ENCODE assay signal across 14 cellular contexts in the genomic region with DNA sequence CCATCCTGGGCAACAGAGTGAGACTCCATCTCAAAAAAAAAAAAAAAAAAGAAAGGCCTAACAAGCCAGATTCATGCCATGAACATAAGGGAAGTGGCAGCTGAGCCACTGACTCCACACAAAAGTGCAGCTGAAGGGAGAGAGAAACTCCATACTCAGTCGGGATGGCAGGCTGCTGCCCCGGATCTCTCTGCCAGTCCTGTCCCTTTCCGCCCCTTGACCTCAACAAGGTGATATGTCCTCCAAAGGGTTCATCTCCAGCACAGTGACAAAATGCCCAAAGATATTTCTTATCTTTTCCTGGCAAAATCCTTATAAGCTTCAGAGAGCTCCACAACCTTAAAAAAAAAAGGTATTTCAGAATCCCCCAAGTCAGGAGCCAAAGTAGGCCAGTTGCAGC. TPM values are rescaled to one million over a fixed set of nuclear protein-coding genes. Genes with fewer than 3 reads are reported as not detected.
DNase-seq lines count a peak whose midpoint lies in the region; ATAC-seq and TF ChIP-seq lines count a peak whose summit lies in the region.
"Had no signal": no experiment of that assay in that cellular context is flagged by ENCODE, and none has a peak within 500 bp of the region (broad histone marks: within the 10 kb centered on the region; RNA-seq: fewer than 3 reads in every experiment).

No MANE protein-coding gene starts in this region.

- no peak for DNase-seq in RWPE1 (ENCODE audit: low spot score)
- no peak for DNase-seq in left lobe of liver (ENCODE audit: low spot score)
- DNase-seq in WTC11 (ENCODE audit: low spot score), result no peak
- no peak for DNase-seq in HCEC 1CT
- DNase-seq: ACHN; C1 segment of cervical spinal cord; Calu3; CD4-positive, alpha-beta T cell; DMS 273 treated with DMSO at 0.1 percent for 48 hours; GM23248; H7 had no signal

- H3K27me3 Mint-ChIP-seq in dendritic cell treated with granulocyte-macrophage colony-stimulating factor and Interleukin-4, amounts not matched to agents 40 ng/mL and 50 ng/mL, for 4 days, result no peaks in the 10 kb centered on the region
- peaks cover 2% of the 10 kb centered on the region; the same call in 1 of the 2 replicates for H3K27me3 Mint-ChIP-seq in WTC11 (ENCODE audit: low read depth)
- H3K27me3 Mint-ChIP-seq: CD4-positive, alpha-beta T cell had no signal

- no peaks in the 10 kb centered on the region for H3K9me3 ChIP-seq in subcutaneous abdominal adipose tissue (ENCODE audit: control insufficient read depth in 5 of 5, low read length in 5 of 5)

- peak overlapping the region; percentile 52 for H3K27ac Mint-ChIP-seq in dendritic cell treated with granulocyte-macrophage colony-stimulating factor and Interleukin-4, amounts not matched to agents 40 ng/mL and 50 ng/mL, for 4 days
- H3K27ac Mint-ChIP-seq in WTC11, result no peak overlapping the region
- H3K27ac Mint-ChIP-seq: CD4-positive, alpha-beta T cell had no signal

- H3K27ac ChIP-seq in RWPE1 (peak overlapping the region; percentile 4; the same call in 1 of the 2 replicates), subcutaneous abdominal adipose tissue (ENCODE audit: low read depth, low read length) (peak overlapping the region; percentile 32)
- H3K27ac ChIP-seq: GM23248 had no signal

- no peak overlapping the region for H3K4me3 ChIP-seq in subcutaneous abdominal adipose tissue (ENCODE audit: low read depth in 1 of 5, low read length in 5 of 5)
- H3K4me3 ChIP-seq: GM23248 had no signal

- POLR2A ChIA-PET in RWPE1 (lab: Yijun Ruan, JAX; ENCODE audit: low non-redundant PET), result no interaction called here
- POLR2A ChIA-PET in WTC11 (lab: Charles Lee), result no interaction called here

- H3K36me3 ChIP-seq in subcutaneous abdominal adipose tissue (ENCODE audit: control insufficient read depth in 5 of 5, insufficient read depth in 5 of 5, low read length in 5 of 5), result peaks cover 21 to 64% (median 43%) of the 10 kb centered on the region in 5 donors

- TF ChIP-seq CTCF in RWPE1 (conservative IDR thresholded peaks at IDR 0.05; ENCODE audit: low read depth) (no peak), WTC11 (IDR thresholded peaks at IDR 0.05) (no peak)

- H3K9ac ChIP-seq in subcutaneous abdominal adipose tissue (ENCODE audit: low read length in 5 of 5), result no peak overlapping the region
- H3K9ac ChIP-seq: GM23248 had no signal

- H3K4me1 Mint-ChIP-seq in dendritic cell treated with granulocyte-macrophage colony-stimulating factor and Interleukin-4, amounts not matched to agents 40 ng/mL and 50 ng/mL, for 4 days (ENCODE audit: low read depth), result peaks cover 62% of the 10 kb centered on the region
- peaks cover 32% of the 10 kb centered on the region for H3K4me1 Mint-ChIP-seq in WTC11

- no peaks in the 10 kb centered on the region for H3K27me3 ChIP-seq in subcutaneous abdominal adipose tissue (ENCODE audit: control insufficient read depth in 5 of 5, insufficient read depth in 4 of 5, low read length in 5 of 5)

- CTCF ChIA-PET in RWPE1 (lab: Yijun Ruan, JAX), result interaction anchor here (0.5 to 2.5 kb wide), 2 partner anchors 12 to 559 kb away, joined by 3 to 8 read pairs; no protein-coding TSS in a partner anchor
- CTCF ChIA-PET in WTC11 (lab: Charles Lee), result no interaction called here

- H3K4me1 ChIP-seq in subcutaneous abdominal adipose tissue (ENCODE audit: control insufficient read depth in 5 of 5, insufficient read depth in 5 of 5, low read length in 5 of 5), result peaks cover 2 to 45% (median 37%) of the 10 kb centered on the region in 5 donors

- intact Hi-C loops in dendritic cell treated with granulocyte-macrophage colony-stimulating factor and Interleukin-4, amounts not matched to agents 40 ng/mL and 50 ng/mL, for 4 days (cut with micrococcal nuclease), result no loop called here

- no peaks in the 10 kb centered on the region for H3K9me3 Mint-ChIP-seq in dendritic cell treated with granulocyte-macrophage colony-stimulating factor and Interleukin-4, amounts not matched to agents 40 ng/mL and 50 ng/mL, for 4 days
- H3K9me3 Mint-ChIP-seq in WTC11, result no peaks in the 10 kb centered on the region; the same call in 1 of the 2 replicates
- H3K9me3 Mint-ChIP-seq: CD4-positive, alpha-beta T cell had no signal

- no peak overlapping the region for H3K4me3 Mint-ChIP-seq in dendritic cell treated with granulocyte-macrophage colony-stimulating factor and Interleukin-4, amounts not matched to agents 40 ng/mL and 50 ng/mL, for 4 days
- no peak overlapping the region for H3K4me3 Mint-ChIP-seq in WTC11
- H3K4me3 Mint-ChIP-seq: CD4-positive, alpha-beta T cell had no signal

- peaks cover 71% of the 10 kb centered on the region for H3K36me3 Mint-ChIP-seq in dendritic cell treated with granulocyte-macrophage colony-stimulating factor and Interleukin-4, amounts not matched to agents 40 ng/mL and 50 ng/mL, for 4 days (ENCODE audit: low read depth)
- peaks cover 12% of the 10 kb centered on the region for H3K36me3 Mint-ChIP-seq in WTC11

- ATAC-seq in left lobe of liver (peak; percentile 55), HG02970 (IDR thresholded peaks at IDR 0.05; ENCODE audit: low FRiP score, unreplicated experiment) (no peak), WTC11 (no peak)

TF ChIP-seq in WTC11, 78 proteins besides CTCF, POLR2A, EP300 and RAD21:
- TF ChIP-seq ZNF423 (CRISPR knock-in tag; IDR thresholded peaks at IDR 0.05), result no peak
- no peak for TF ChIP-seq NR3C1 (CRISPR knock-in tag; conservative IDR thresholded peaks at IDR 0.05; ENCODE audit: low read depth)
- no peak for TF ChIP-seq ZNF416 (CRISPR knock-in tag; IDR thresholded peaks at IDR 0.05)
- TF ChIP-seq AR (CRISPR knock-in tag; IDR thresholded peaks at IDR 0.05), result no peak
- TF ChIP-seq USF2 (CRISPR knock-in tag; IDR thresholded peaks at IDR 0.05), result no peak
- TF ChIP-seq CREB1 (CRISPR knock-in tag; IDR thresholded peaks at IDR 0.05), result no peak
- no peak for TF ChIP-seq KAT7 (CRISPR knock-in tag; IDR thresholded peaks at IDR 0.05; ENCODE audit: borderline replicate concordance)

RNA-seq across cellular contexts. Expression of gene ABCA1, which starts 52.6 kb away (rescaled TPM):
- total RNA-seq in left lobe of liver, result 48.3 TPM
- 4.6 to 7.8 TPM (median 5.8 TPM) in 3 replicates for total RNA-seq in WTC11 (2021)
